ENCODE assay signal across 18 cellular contexts in genomic region chr10:43071881-43072650, GRCh38. TPM values are rescaled to one million over a fixed set of nuclear protein-coding genes. Genes with fewer than 3 reads are reported as not detected.
"Had no signal": no experiment of that assay in that cellular context is flagged by ENCODE, and none has a peak within 500 bp of the region (broad histone marks: within the 10 kb centered on the region; RNA-seq: fewer than 3 reads in every experiment).

No MANE protein-coding gene starts in this region.

- H3K4me1 ChIP-seq: gastrocnemius medialis, pancreas, prostate gland, right lobe of liver had no signal

- ATAC-seq: effector memory CD8-positive, alpha-beta T cell; gastrocnemius medialis; left colon; naive thymus-derived CD8-positive, alpha-beta T cell; pancreas; right lobe of liver; stimulated activated naive B cell treated with anti-CD40 and anti-IgM and Interleukin-4, amounts not matched to agents 10 μg/mL and 1 μg/mL and 100 μg/mL, for 72 hours had no signal

- H3K27ac ChIP-seq: epithelial cell of prostate, esophagus muscularis mucosa, gastrocnemius medialis, pancreas, prostate gland, right lobe of liver had no signal

- H3K36me3 ChIP-seq: esophagus muscularis mucosa, gastrocnemius medialis, pancreas, prostate gland, right lobe of liver had no signal

- H3K36me3 Mint-ChIP-seq: immature natural killer cell; naive thymus-derived CD8-positive, alpha-beta T cell; stimulated activated naive B cell treated with anti-CD40 and anti-IgM and Interleukin-4, amounts not matched to agents 10 μg/mL and 1 μg/mL and 100 μg/mL, for 72 hours had no signal

- H3K4me3 ChIP-seq: esophagus muscularis mucosa, gastrocnemius medialis, pancreas, prostate gland, right lobe of liver had no signal

- H3K27me3 ChIP-seq: pancreas, right lobe of liver had no signal

- H3K9me3 ChIP-seq: esophagus muscularis mucosa, gastrocnemius medialis, pancreas, prostate gland, right lobe of liver had no signal

- H3K9me3 Mint-ChIP-seq: dendritic cell treated with granulocyte-macrophage colony-stimulating factor and Interleukin-4, amounts not matched to agents 40 ng/mL and 50 ng/mL, for 4 days; effector memory CD8-positive, alpha-beta T cell; immature natural killer cell; naive thymus-derived CD8-positive, alpha-beta T cell; neural crest cell; stimulated activated naive B cell treated with anti-CD40 and anti-IgM and Interleukin-4, amounts not matched to agents 10 μg/mL and 1 μg/mL and 100 μg/mL, for 72 hours had no signal

- H3K4me3 Mint-ChIP-seq: dendritic cell treated with granulocyte-macrophage colony-stimulating factor and Interleukin-4, amounts not matched to agents 40 ng/mL and 50 ng/mL, for 4 days; effector memory CD8-positive, alpha-beta T cell; immature natural killer cell; naive thymus-derived CD8-positive, alpha-beta T cell; neural crest cell; stimulated activated naive B cell treated with anti-CD40 and anti-IgM and Interleukin-4, amounts not matched to agents 10 μg/mL and 1 μg/mL and 100 μg/mL, for 72 hours had no signal

- H3K27ac Mint-ChIP-seq: dendritic cell treated with granulocyte-macrophage colony-stimulating factor and Interleukin-4, amounts not matched to agents 40 ng/mL and 50 ng/mL, for 4 days; effector memory CD8-positive, alpha-beta T cell; immature natural killer cell; stimulated activated naive B cell treated with anti-CD40 and anti-IgM and Interleukin-4, amounts not matched to agents 10 μg/mL and 1 μg/mL and 100 μg/mL, for 72 hours had no signal

- DNase-seq: effector memory CD8-positive, alpha-beta T cell; gastrocnemius medialis; immature natural killer cell; left colon; mammary epithelial cell; naive thymus-derived CD8-positive, alpha-beta T cell; nucleus accumbens; right lobe of liver; stimulated activated CD4-positive, alpha-beta T cell treated with anti-CD3 and anti-CD28 coated beads, Interleukin-2, amount 100 ng/mL, for 24 hours; stimulated activated CD4-positive, alpha-beta T cell treated with anti-CD3 and anti-CD28 coated beads, Interleukin-4, amount 100 ng/mL, for 4 hours; stimulated activated naive B cell treated with anti-CD40 and anti-IgM and Interleukin-4, amounts not matched to agents 10 μg/mL and 1 μg/mL and 100 μg/mL, for 72 hours; trophoblast cell had no signal

RNA-seq across cellular contexts. Expression of gene RET, which starts 4.8 kb away (rescaled TPM):
- total RNA-seq: naive thymus-derived CD8-positive, alpha-beta T cell had no signal
- polyA plus RNA-seq: naive thymus-derived CD8-positive, alpha-beta T cell had no signal
